15 cellular contexts compared by ENCODE assay signal in genomic region chr19:524062-524674, GRCh38. TPM values are rescaled to one million over a fixed set of nuclear protein-coding genes. Genes with fewer than 3 reads are reported as not detected.
DNase-seq lines count a peak whose midpoint lies in the region; ATAC-seq, FAIRE-seq and TF ChIP-seq lines count a peak whose summit lies in the region.
"Had no signal": no experiment of that assay in that cellular context is flagged by ENCODE, and none has a peak within 500 bp of the region (broad histone marks: within the 10 kb centered on the region; RNA-seq: fewer than 3 reads in every experiment).

No MANE protein-coding gene starts in this region.

- H3K18ac ChIP-seq in IMR-90 (ENCODE audit: low read depth, low read length), result peak overlapping the region; percentile 47; the same call in 1 of the 2 replicates

- H3K27me3 ChIP-seq in IMR-90 (ENCODE audit: control insufficient read depth, insufficient read depth, low read length) (peaks cover 9% of the 10 kb centered on the region), K562 (ENCODE audit: control insufficient read depth in 2 of 2, insufficient read depth in 2 of 2, low read length in 2 of 2) (no peaks in the 10 kb centered on the region)

- H3K9me1 ChIP-seq in IMR-90 (ENCODE audit: insufficient read depth, low read length), result no peaks in the 10 kb centered on the region
- no peaks in the 10 kb centered on the region for H3K9me1 ChIP-seq in K562 (ENCODE audit: control insufficient read depth, insufficient read depth, low read length)

- H3K23ac ChIP-seq in IMR-90 (ENCODE audit: low read depth, low read length), result no peak overlapping the region

- H2AK9ac ChIP-seq in IMR-90 (replicated peaks; ENCODE audit: low read depth, low read length, poor library complexity), result peak overlapping the region; percentile 1

- peak overlapping the region; percentile 91 for H2AFZ ChIP-seq in IMR-90 (replicated peaks; ENCODE audit: low read length, poor library complexity)
- no peak overlapping the region for H2AFZ ChIP-seq in K562 (ENCODE audit: low read depth, low read length)

- WGBS in IMR-90 (ENCODE audit: extremely low coverage in 2 of 2, insufficient read length in 1 of 2), 2 experiments, result 59% methylated on average over 18 of the region's 29 CpGs; no CpG with 5 or more reads in 1 of the 2 experiments
- WGBS in K562 (ENCODE audit: insufficient coverage, low coverage, missing lambda C conversion rate), result 43% methylated on average over 21 of the region's 29 CpGs

- ATAC-seq in IMR-90 (ENCODE audit: low read depth), result peak; percentile 63
- ATAC-seq in K562, result peak; percentile 52
- ATAC-seq in omental fat pad (ENCODE audit: low FRiP score), result peak; percentile 32
- ATAC-seq in GM18520 (IDR thresholded peaks at IDR 0.05; ENCODE audit: unreplicated experiment), result no peak

- H3K4ac ChIP-seq in IMR-90 (ENCODE audit: low read depth, low read length), result peak overlapping the region; percentile 36

- peak overlapping the region; percentile 36; the same call in 1 of the 2 replicates for H3K9ac ChIP-seq in IMR-90 (ENCODE audit: low read depth, low read length)
- peak overlapping the region in 1 of 2 experiments; percentile 28; a peak in 2 of 4 replicates for H3K9ac ChIP-seq in K562 (ENCODE audit: insufficient read depth in 1 of 2, low read depth in 2 of 2, low read length in 2 of 2)

- no peak for TF ChIP-seq RAD21 in IMR-90 (IDR thresholded peaks at IDR 0.05; ENCODE audit: low read length)
- TF ChIP-seq RAD21 in K562 (CRISPR knock-in tag; conservative IDR thresholded peaks at IDR 0.05 in 1 of 2, IDR thresholded peaks at IDR 0.05 in 1 of 2), result no peak

- H4K8ac ChIP-seq in IMR-90 (ENCODE audit: low read depth in 2 of 2, low read length in 2 of 2), result peak overlapping the region; percentile 16 to 64; a peak in 2 of 4 replicates

- FAIRE-seq in K562 (lab: Jason Lieb, UNC), result no peak

- TF ChIP-seq EP300 in K562 (IDR thresholded peaks at IDR 0.05; ENCODE audit: low read length), result no peak

- peak; percentile 6 for DNase-seq in DMS79 (lab: John Stamatoyannopoulos, UW)
- no peak for DNase-seq in DMS79 treated with DMSO at 0.1 percent for 48 hours (lab: John Stamatoyannopoulos, UW)
- DNase-seq in IMR-90, result peak; percentile 49
- DNase-seq in K562 (ENCODE audit: extremely low read depth in 1 of 4, low spot score in 3 of 4), result no peak
- DNase-seq in omental fat pad (ENCODE audit: low spot score), result no peak
- no peak for DNase-seq in erythroblast (lab: John Stamatoyannopoulos, UW)
- DNase-seq in activated CD4-positive, alpha-beta T cell treated with anti-CD3 and anti-CD28 coated beads, Interleukin-2, amount 50 U/mL, for 4 hours, result no peak
- DNase-seq: activated CD4-positive, alpha-beta T cell treated with anti-CD3 and anti-CD28 coated beads for 1 hour; caudate nucleus; EL; immature natural killer cell; NCI-H446 treated with DMSO at 0.1 percent for 48 hours had no signal

- H3K79me1 ChIP-seq in IMR-90 (ENCODE audit: low read depth in 1 of 2, low read length in 2 of 2), result no peaks in the 10 kb centered on the region

- peak overlapping the region; percentile 23; the same call in 1 of the 2 replicates for H2BK120ac ChIP-seq in IMR-90 (ENCODE audit: low read depth, low read length)

- H3K4me2 ChIP-seq in IMR-90 (ENCODE audit: low read depth, low read length) (peak overlapping the region; percentile 5; the same call in 1 of the 2 replicates), K562 (ENCODE audit: insufficient read depth, low read length) (no peak overlapping the region)

- no peaks in the 10 kb centered on the region for H3K79me2 ChIP-seq in K562 (ENCODE audit: control insufficient read depth, insufficient read depth, low read length)

- H3K27ac ChIP-seq in IMR-90 (ENCODE audit: insufficient read depth, low read length) (peak overlapping the region; percentile 65), K562 (ENCODE audit: extremely low read depth, low read depth, low read length) (no peak overlapping the region)
- H3K27ac ChIP-seq: SK-N-MC had no signal

- TF ChIP-seq POLR2A in IMR-90 (IDR thresholded peaks at IDR 0.05; ENCODE audit: low read depth, low read length), result no peak
- TF ChIP-seq POLR2A in K562 (conservative IDR thresholded peaks at IDR 0.05), result no peak
- no peak for TF ChIP-seq POLR2A in erythroblast (IDR thresholded peaks at IDR 0.05; ENCODE audit: low read length)

- TF ChIP-seq CTCF in IMR-90 (conservative IDR thresholded peaks at IDR 0.05; ENCODE audit: low read depth, low read length) (no peak), K562 (IDR thresholded peaks at IDR 0.05 in 2 of 3, conservative IDR thresholded peaks at IDR 0.05 in 1 of 3; ENCODE audit: insufficient read depth in 2 of 3, low read depth in 1 of 3, low read length in 3 of 3) (no peak), omental fat pad (IDR thresholded peaks at IDR 0.05) (no peak)

- H4K20me1 ChIP-seq in IMR-90 (ENCODE audit: insufficient read depth, low read length) (no peaks in the 10 kb centered on the region), K562 (replicated peaks; ENCODE audit: control insufficient read depth, insufficient read depth, low read length) (no peaks in the 10 kb centered on the region)

- H4K5ac ChIP-seq in IMR-90 (ENCODE audit: low read depth, low read length), result peak overlapping the region; percentile 68

- peak overlapping the region; percentile 59 for H2AK5ac ChIP-seq in IMR-90 (ENCODE audit: low read depth, low read length)

- no TSS peak for BruUV-seq in IMR-90 (replicated peaks; lab: Mats Ljungman, UMichigan)
- BruUV-seq in K562 (replicated peaks; lab: Mats Ljungman, UMichigan), result no TSS peak

- H2BK15ac ChIP-seq in IMR-90 (ENCODE audit: low read depth, low read length), result no peak overlapping the region

- H3K4me1 ChIP-seq in IMR-90 (ENCODE audit: control insufficient read depth, insufficient read depth, low read length) (peaks cover 10% of the 10 kb centered on the region), K562 (replicated peaks in 1 of 2; ENCODE audit: control insufficient read depth in 2 of 2, insufficient read depth in 2 of 2, low read length in 2 of 2) (peaks cover 0 to 49% of the 10 kb centered on the region in 2 experiments; a peak in 3 of 5 replicates)

- intact Hi-C loops in IMR-90 (cut with micrococcal nuclease) (no loop called here), K562 (cut with micrococcal nuclease) (no loop called here)

- no peak overlapping the region for H3K56ac ChIP-seq in IMR-90 (ENCODE audit: extremely low read depth, insufficient read depth, low read length)

- in situ Hi-C loops in IMR-90 (cut with MboI; ENCODE audit: low sequenced_read_pairs), result no loop called here
- in situ Hi-C loops in K562 (cut with MboI), result no loop called here

- no peak overlapping the region for H3K14ac ChIP-seq in IMR-90 (replicated peaks; ENCODE audit: low read depth, low read length)

- CTCF ChIA-PET in IMR-90 (lab: Yijun Ruan, JAX) (interaction anchor here (0.8 to 0.9 kb wide), 2 partner anchors 9 to 13 kb away, joined by 3 read pairs; no protein-coding TSS in a partner anchor), K562 (lab: Yijun Ruan, JAX; ENCODE audit: low intra/inter-chr PET ratio) (no interaction called here)

- H3K4me3 ChIP-seq in IMR-90 (ENCODE audit: insufficient read depth, low read depth, low read length) (no peak overlapping the region), K562 (no peak overlapping the region)
- H3K4me3 ChIP-seq: SK-N-MC had no signal

- H3K36me3 ChIP-seq in IMR-90 (ENCODE audit: control insufficient read depth, insufficient read depth, low read length) (peaks cover 4% of the 10 kb centered on the region; the same call in 1 of the 2 replicates), K562 (ENCODE audit: control insufficient read depth, insufficient read depth, low read length) (no peaks in the 10 kb centered on the region)

- H2BK20ac ChIP-seq in IMR-90 (ENCODE audit: low read depth, low read length), result no peak overlapping the region

- H2BK5ac ChIP-seq in IMR-90 (ENCODE audit: low read depth, low read length, poor library complexity, severe bottlenecking), result no peak overlapping the region

- H3K9me3 ChIP-seq in IMR-90 (ENCODE audit: control insufficient read depth, insufficient read depth, low read length) (peaks cover 4% of the 10 kb centered on the region), K562 (replicated peaks; ENCODE audit: control insufficient read depth, insufficient read depth, low read depth, low read length) (0 out of 2 replicates have a peak, but pooled peaks cover 2% of the 10 kb centered on the region)

- no peak overlapping the region; the same call in 1 of the 2 replicates for H4K91ac ChIP-seq in IMR-90 (ENCODE audit: insufficient read depth, low read depth, low read length)

- dilution Hi-C loops in IMR-90 (cut with HindIII; ENCODE audit: low sequenced_read_pairs, unreplicated experiment), result no loop called here

- POLR2A ChIA-PET in IMR-90 (lab: Charles Lee; ENCODE audit: unreplicated experiment), result interaction anchor here (0.7 kb wide), 1 partner anchor 252 kb away, joined by 6 read pairs; no protein-coding TSS in a partner anchor
- POLR2A ChIA-PET in K562 (lab: Yijun Ruan, JAX), result interaction anchor here (0.6 kb wide), 2 partner anchors 16 to 74 kb away, joined by 4 read pairs; no protein-coding TSS in a partner anchor

RNA-seq across cellular contexts. Expression of gene CDC34, which starts 7.4 kb away (rescaled TPM):
- 35.7 and 39.2 TPM in 2 replicates for total RNA-seq in IMR-90 (2012; rRNA removed)
- 68.9 and 80.8 TPM in 2 replicates for polyA plus RNA-seq in IMR-90 (2012; rRNA removed)
- polyA plus RNA-seq in IMR-90 (2012; cell fraction: cytosol; rRNA removed), result 94.6 and 103 TPM in 2 replicates
- polyA plus RNA-seq in IMR-90 (2012; cell fraction: nucleus; rRNA removed; ENCODE audit: low replicate concordance), result 46.7 and 97.7 TPM in 2 replicates
- total RNA-seq in K562 (2011; cell fraction: chromatin; rRNA removed; ENCODE audit: low replicate concordance), result 34.1 and 85.3 TPM in 2 replicates
- total RNA-seq in K562 (2011; cell fraction: nucleolus; rRNA removed), result 68.2 and 70.5 TPM in 2 replicates
- total RNA-seq in K562 (2011; cell fraction: nucleoplasm; rRNA removed), result 40.9 and 50.4 TPM in 2 replicates
- 203 and 207 TPM in 2 replicates for total RNA-seq in K562 (2014; rRNA removed)
- 33.0 and 36.2 TPM in 2 replicates for total RNA-seq in K562 (2014; rRNA removed; fragmentation: Illumina TruSeq; extraction: Trizol)
- total RNA-seq in K562 (2015; rRNA removed; fragmentation: Illumina TruSeq; extraction: Trizol), result 65.5 and 75.7 TPM in 2 replicates
- total RNA-seq in K562 (2021), result 125 and 130 TPM in 2 replicates
- polyA plus RNA-seq in K562 (2011; rRNA removed), result 82.7 and 103 TPM in 2 replicates
- 89.6 and 173 TPM in 2 replicates for polyA plus RNA-seq in K562 (2011; cell fraction: cytosol; rRNA removed)
- 83.8 and 124 TPM in 2 replicates for polyA plus RNA-seq in K562 (2011; cell fraction: nucleus; rRNA removed)
- 72.7 and 83.2 TPM in 2 replicates for polyA plus RNA-seq in K562 (2012)
- 55.7 and 88.4 TPM in 2 replicates for polyA plus RNA-seq in K562 (2014; fragmentation: Illumina TruSeq; extraction: Trizol)
- polyA plus RNA-seq in K562 (2014; fragmentation: Nextera tagmentation; extraction: Ambion mirVana), result 1 to 10 TPM in 1 of 2 experiments, under 1 TPM in 1; 0.80 to 1.0 TPM
- polyA plus RNA-seq in K562 (2014; rRNA removed), result 125 and 142 TPM in 2 replicates
- polyA minus RNA-seq in K562 (2011; rRNA and poly(A)+ RNA removed), result 16.2 and 28.5 TPM in 2 replicates
- 36.4 and 44.9 TPM in 2 replicates for polyA minus RNA-seq in K562 (2011; cell fraction: cytosol; rRNA and poly(A)+ RNA removed)
- polyA minus RNA-seq in K562 (2011; cell fraction: nucleus; rRNA and poly(A)+ RNA removed), result 18.4 and 20.5 TPM in 2 replicates
- total RNA-seq in omental fat pad, result 10 to 100 TPM; 40.2 to 67.7 (median 55.5) TPM

RNA-seq across cellular contexts. Expression of gene TPGS1, which starts 16.9 kb away (rescaled TPM):
- total RNA-seq in IMR-90 (2012; rRNA removed) (2.7 and 4.2 TPM in 2 replicates), K562 (2014; rRNA removed) (22.6 and 31.6 TPM in 2 replicates), K562 (2014; rRNA removed; fragmentation: Illumina TruSeq; extraction: Trizol) (0.32 and 0.47 TPM in 2 replicates), K562 (2015; rRNA removed; fragmentation: Illumina TruSeq; extraction: Trizol) (1.2 and 2.3 TPM in 2 replicates), K562 (2021) (13.0 and 15.5 TPM in 2 replicates), omental fat pad (10 to 100 TPM; 45.5 to 61.2 (median 46.1) TPM)
- polyA plus RNA-seq in IMR-90 (2012; rRNA removed) (6.3 and 13.9 TPM in 2 replicates), K562 (2011; rRNA removed) (0.93 and 1.2 TPM in 2 replicates), K562 (2014; fragmentation: Illumina TruSeq; extraction: Trizol) (0.30 and 0.33 TPM in 2 replicates), K562 (2014; fragmentation: Nextera tagmentation; extraction: Ambion mirVana) (not detected), K562 (2014; rRNA removed) (12.2 and 15.0 TPM in 2 replicates)
- polyA plus RNA-seq in IMR-90 (2012; cell fraction: cytosol; rRNA removed), result 13.7 and 31.3 TPM in 2 replicates
- polyA plus RNA-seq in IMR-90 (2012; cell fraction: nucleus; rRNA removed; ENCODE audit: low replicate concordance), result 5.7 and 24.7 TPM in 2 replicates
- 7.0 and 14.9 TPM in 2 replicates for total RNA-seq in K562 (2011; cell fraction: chromatin; rRNA removed; ENCODE audit: low replicate concordance)
- 10.1 and 11.5 TPM in 2 replicates for total RNA-seq in K562 (2011; cell fraction: nucleolus; rRNA removed)
- total RNA-seq in K562 (2011; cell fraction: nucleoplasm; rRNA removed), result 5.3 and 6.3 TPM in 2 replicates
- polyA plus RNA-seq in K562 (2011; cell fraction: cytosol; rRNA removed), result 1.9 and 24.8 TPM in 2 replicates
- polyA plus RNA-seq in K562 (2011; cell fraction: nucleus; rRNA removed), result 1.8 and 3.9 TPM in 2 replicates
- polyA plus RNA-seq in K562 (2012), result 5.5 and 10.3 TPM in 2 replicates
- 0.74 and 0.78 TPM in 2 replicates for polyA minus RNA-seq in K562 (2011; rRNA and poly(A)+ RNA removed)
- 1.6 and 5.0 TPM in 2 replicates for polyA minus RNA-seq in K562 (2011; cell fraction: cytosol; rRNA and poly(A)+ RNA removed)
- 3.2 and 3.8 TPM in 2 replicates for polyA minus RNA-seq in K562 (2011; cell fraction: nucleus; rRNA and poly(A)+ RNA removed)

RNA-seq across cellular contexts. Expression of gene GZMM, which starts 19.7 kb away (rescaled TPM):
- not detected in 2 replicates for total RNA-seq in IMR-90 (2012; rRNA removed)
- 0.11 and 0.24 TPM in 2 replicates for polyA plus RNA-seq in IMR-90 (2012; rRNA removed)
- polyA plus RNA-seq in IMR-90 (2012; cell fraction: cytosol; rRNA removed), result 0.23 and 0.81 TPM in 2 replicates
- polyA plus RNA-seq in IMR-90 (2012; cell fraction: nucleus; rRNA removed; ENCODE audit: low replicate concordance), result 0.11 and 0.50 TPM in 2 replicates
- 0.49 and 1.6 TPM in 2 replicates for total RNA-seq in K562 (2011; cell fraction: chromatin; rRNA removed; ENCODE audit: low replicate concordance)
- 4.0 and 4.5 TPM in 2 replicates for total RNA-seq in K562 (2011; cell fraction: nucleolus; rRNA removed)
- total RNA-seq in K562 (2011; cell fraction: nucleoplasm; rRNA removed), result 1.4 and 1.9 TPM in 2 replicates
- total RNA-seq in K562 (2014; rRNA removed), result 2.3 and 2.6 TPM in 2 replicates
- total RNA-seq in K562 (2014; rRNA removed; fragmentation: Illumina TruSeq; extraction: Trizol), result not detected in 2 replicates
- 0.62 and 1.1 TPM in 2 replicates for total RNA-seq in K562 (2015; rRNA removed; fragmentation: Illumina TruSeq; extraction: Trizol)
- total RNA-seq in K562 (2021), result 0.72 and 1.8 TPM in 2 replicates
- 0.70 and 0.97 TPM in 2 replicates for polyA plus RNA-seq in K562 (2011; rRNA removed)
- polyA plus RNA-seq in K562 (2011; cell fraction: cytosol; rRNA removed), result 1.9 and 5.9 TPM in 2 replicates
- polyA plus RNA-seq in K562 (2011; cell fraction: nucleus; rRNA removed), result 0.87 and 1.8 TPM in 2 replicates
- polyA plus RNA-seq in K562 (2012), result 1.7 and 3.5 TPM in 2 replicates
- 0.61 TPM in 1 of 2 replicates, not detected in the other for polyA plus RNA-seq in K562 (2014; fragmentation: Illumina TruSeq; extraction: Trizol)
- polyA plus RNA-seq in K562 (2014; fragmentation: Nextera tagmentation; extraction: Ambion mirVana), result under 1 TPM; 0.08 to 0.27 TPM
- 1.8 and 2.2 TPM in 2 replicates for polyA plus RNA-seq in K562 (2014; rRNA removed)
- polyA minus RNA-seq in K562 (2011; rRNA and poly(A)+ RNA removed), result not detected in 2 replicates
- 2.5 TPM in 1 of 2 replicates, not detected in the other for polyA minus RNA-seq in K562 (2011; cell fraction: cytosol; rRNA and poly(A)+ RNA removed)
- polyA minus RNA-seq in K562 (2011; cell fraction: nucleus; rRNA and poly(A)+ RNA removed), result not detected in 2 replicates
- 1 to 10 TPM in 2 of 4 donors, not detected in 2; 1.1 to 3.7 TPM for total RNA-seq in omental fat pad
- total RNA-seq: temporal lobe had no signal

RNA-seq across cellular contexts. Expression of gene MADCAM1, which starts 27.9 kb away (rescaled TPM):
- total RNA-seq in IMR-90 (2012; rRNA removed), result not detected in 2 replicates
- 0.24 and 0.26 TPM in 2 replicates for polyA plus RNA-seq in IMR-90 (2012; rRNA removed)
- polyA plus RNA-seq in IMR-90 (2012; cell fraction: cytosol; rRNA removed), result 0.35 TPM in 1 of 2 replicates, not detected in the other
- 1.1 and 2.5 TPM in 2 replicates for polyA plus RNA-seq in IMR-90 (2012; cell fraction: nucleus; rRNA removed; ENCODE audit: low replicate concordance)
- total RNA-seq in K562 (2011; cell fraction: chromatin; rRNA removed; ENCODE audit: low replicate concordance), result not detected in 2 replicates
- total RNA-seq in K562 (2011; cell fraction: nucleolus; rRNA removed), result 0.79 and 1.0 TPM in 2 replicates
- not detected in 2 replicates for total RNA-seq in K562 (2011; cell fraction: nucleoplasm; rRNA removed)
- total RNA-seq in K562 (2014; rRNA removed), result 0.09 and 0.20 TPM in 2 replicates
- total RNA-seq in K562 (2014; rRNA removed; fragmentation: Illumina TruSeq; extraction: Trizol), result not detected in 2 replicates
- total RNA-seq in K562 (2015; rRNA removed; fragmentation: Illumina TruSeq; extraction: Trizol), result not detected in 2 replicates
- total RNA-seq in K562 (2021), result 0.09 TPM in 1 of 2 replicates, not detected in the other
- polyA plus RNA-seq in K562 (2011; rRNA removed), result 0.05 TPM in 1 of 2 replicates, not detected in the other
- polyA plus RNA-seq in K562 (2011; cell fraction: cytosol; rRNA removed), result 0.12 TPM in 1 of 2 replicates, not detected in the other
- polyA plus RNA-seq in K562 (2011; cell fraction: nucleus; rRNA removed), result 0.18 and 0.40 TPM in 2 replicates
- polyA plus RNA-seq in K562 (2012), result 0.27 and 0.82 TPM in 2 replicates
- polyA plus RNA-seq in K562 (2014; fragmentation: Illumina TruSeq; extraction: Trizol), result not detected in 2 replicates
- polyA plus RNA-seq in K562 (2014; fragmentation: Nextera tagmentation; extraction: Ambion mirVana), result not detected
- 0.12 and 0.36 TPM in 2 replicates for polyA plus RNA-seq in K562 (2014; rRNA removed)
- polyA minus RNA-seq in K562 (2011; rRNA and poly(A)+ RNA removed), result not detected in 2 replicates
- not detected in 2 replicates for polyA minus RNA-seq in K562 (2011; cell fraction: cytosol; rRNA and poly(A)+ RNA removed)
- polyA minus RNA-seq in K562 (2011; cell fraction: nucleus; rRNA and poly(A)+ RNA removed), result 0.22 TPM in 1 of 2 replicates, not detected in the other
- total RNA-seq in omental fat pad, result under 1 TPM in 1 of 4 donors, not detected in 3; 0.69 TPM

RNA-seq across cellular contexts. Expression of gene BSG, which starts 48.2 kb away (rescaled TPM):
- total RNA-seq in IMR-90 (2012; rRNA removed) (129 and 130 TPM in 2 replicates), K562 (2014; rRNA removed) (398 and 484 TPM in 2 replicates), K562 (2014; rRNA removed; fragmentation: Illumina TruSeq; extraction: Trizol) (59.1 and 89.1 TPM in 2 replicates), K562 (2015; rRNA removed; fragmentation: Illumina TruSeq; extraction: Trizol) (211 and 220 TPM in 2 replicates), K562 (2021) (495 and 506 TPM in 2 replicates), omental fat pad (100 to 1,000 TPM; 331 to 521 (median 417) TPM)
- polyA plus RNA-seq in IMR-90 (2012; rRNA removed) (698 and 994 TPM in 2 replicates), K562 (2011; rRNA removed) (129 and 411 TPM in 2 replicates), K562 (2014; fragmentation: Illumina TruSeq; extraction: Trizol) (187 and 351 TPM in 2 replicates), K562 (2014; fragmentation: Nextera tagmentation; extraction: Ambion mirVana) (10 to 100 TPM in 1 of 2 experiments, 1 to 10 TPM in 1; 4.6 to 17.9 TPM), K562 (2014; rRNA removed) (236 and 311 TPM in 2 replicates)
- 596 and 943 TPM in 2 replicates for polyA plus RNA-seq in IMR-90 (2012; cell fraction: cytosol; rRNA removed)
- 294 and 438 TPM in 2 replicates for polyA plus RNA-seq in IMR-90 (2012; cell fraction: nucleus; rRNA removed; ENCODE audit: low replicate concordance)
- 106 and 369 TPM in 2 replicates for total RNA-seq in K562 (2011; cell fraction: chromatin; rRNA removed; ENCODE audit: low replicate concordance)
- total RNA-seq in K562 (2011; cell fraction: nucleolus; rRNA removed), result 735 and 796 TPM in 2 replicates
- total RNA-seq in K562 (2011; cell fraction: nucleoplasm; rRNA removed), result 350 and 437 TPM in 2 replicates
- 277 and 455 TPM in 2 replicates for polyA plus RNA-seq in K562 (2011; cell fraction: cytosol; rRNA removed)
- 198 and 199 TPM in 2 replicates for polyA plus RNA-seq in K562 (2011; cell fraction: nucleus; rRNA removed)
- 362 and 456 TPM in 2 replicates for polyA plus RNA-seq in K562 (2012)
- polyA minus RNA-seq in K562 (2011; rRNA and poly(A)+ RNA removed), result 61.0 and 70.9 TPM in 2 replicates
- 197 and 315 TPM in 2 replicates for polyA minus RNA-seq in K562 (2011; cell fraction: cytosol; rRNA and poly(A)+ RNA removed)
- polyA minus RNA-seq in K562 (2011; cell fraction: nucleus; rRNA and poly(A)+ RNA removed), result 48.1 and 72.2 TPM in 2 replicates

Comparison
In these comparisons a context has a peak if more than half of its experiments do, and no peak if none do; other contexts are left out.
1. DNase-seq: peak in DMS79 (single experiment) and IMR-90 (single experiment); none in DMS79 treated with DMSO at 0.1 percent for 48 hours (single experiment), K562 (0 of 4), omental fat pad (single experiment), erythroblast (0 of 2) and activated CD4-positive, alpha-beta T cell treated with anti-CD3 and anti-CD28 coated beads, Interleukin-2, amount 50 U/mL, for 4 hours (0 of 2).